In the genomic region with DNA sequence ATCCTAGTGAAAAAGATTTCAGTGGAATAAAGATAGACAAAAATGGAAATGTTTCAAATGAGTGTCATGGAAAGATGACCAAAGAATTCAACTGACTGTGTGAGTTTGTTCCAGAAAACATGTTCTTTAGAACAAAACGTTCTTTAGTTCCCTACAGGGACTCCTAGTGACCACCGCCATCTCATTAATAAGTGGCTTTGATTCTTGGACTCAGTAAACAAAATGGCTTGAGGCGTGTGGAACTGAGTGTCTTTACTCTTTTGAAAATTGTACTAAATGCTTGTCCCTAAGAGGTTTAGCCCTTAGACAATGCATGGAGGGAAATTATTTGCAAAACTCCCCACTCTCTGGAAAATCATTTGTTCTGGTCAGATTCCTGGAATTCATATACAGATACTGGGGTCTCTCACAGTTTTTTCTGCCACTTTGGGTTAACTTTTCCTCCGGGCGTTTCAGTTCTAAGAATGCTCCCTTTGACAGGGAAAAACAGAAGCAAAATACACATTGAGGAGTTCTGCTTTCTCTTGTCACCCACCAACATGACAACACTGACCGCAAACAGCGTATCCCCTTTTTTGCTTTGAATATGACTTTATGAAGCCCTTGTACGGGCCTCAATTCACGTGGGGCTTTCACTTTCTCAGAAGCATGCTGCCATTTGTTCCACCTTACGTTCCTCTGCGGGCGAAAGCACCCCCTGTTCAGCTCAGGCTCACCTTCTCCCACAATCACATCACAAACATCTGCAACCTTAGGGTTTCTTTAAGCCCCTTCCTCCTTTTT, we compare ENCODE assay signal across 8 cellular contexts. TPM values are rescaled to one million over a fixed set of nuclear protein-coding genes. Genes with fewer than 3 reads are reported as not detected.
DNase-seq lines count a peak whose midpoint lies in the region; ATAC-seq and TF ChIP-seq lines count a peak whose summit lies in the region.

No MANE protein-coding gene starts in this region.

- peak; percentile 61 for ATAC-seq in GM18498 (IDR thresholded peaks at IDR 0.05; ENCODE audit: unreplicated experiment)
- ATAC-seq in activated naive CD8-positive, alpha-beta T cell treated with anti-CD3 and anti-CD28 coated beads, Interleukin-2, amount 50 U/mL, for 24 hours, result peak; percentile 81
- ATAC-seq in sciatic nerve, result peak; percentile 80
- no peak for ATAC-seq in HG03039 (IDR thresholded peaks at IDR 0.05; ENCODE audit: unreplicated experiment)

- H3K4me1 ChIP-seq in osteoblast (ENCODE audit: insufficient read depth, low read length), result peaks cover 5% of the 10 kb centered on the region

- H3K9me3 Mint-ChIP-seq in IgD-negative memory B cell (no peaks in the 10 kb centered on the region), chondrocyte (ENCODE audit: low read depth) (no peaks in the 10 kb centered on the region)
- no peaks in the 10 kb centered on the region for H3K9me3 Mint-ChIP-seq in activated naive CD8-positive, alpha-beta T cell treated with anti-CD3 and anti-CD28 coated beads, Interleukin-2, amount 50 U/mL, for 24 hours

- no peaks in the 10 kb centered on the region for H3K9me3 ChIP-seq in osteoblast (ENCODE audit: low read depth, low read length)

- TF ChIP-seq CTCF in chondrocyte (IDR thresholded peaks at IDR 0.05), result no peak
- TF ChIP-seq CTCF in osteoblast (IDR thresholded peaks at IDR 0.05; ENCODE audit: extremely low read depth, low read depth, low read length), result no peak

- peak overlapping the region; percentile 36 to 92 (median 78) for H3K4me3 Mint-ChIP-seq in IgD-negative memory B cell
- H3K4me3 Mint-ChIP-seq in activated naive CD8-positive, alpha-beta T cell treated with anti-CD3 and anti-CD28 coated beads, Interleukin-2, amount 50 U/mL, for 24 hours, result peak overlapping the region; percentile 68
- no peak overlapping the region for H3K4me3 Mint-ChIP-seq in chondrocyte (ENCODE audit: unreplicated experiment)

- H3K27me3 ChIP-seq in osteoblast (ENCODE audit: insufficient read depth, low read length), result peaks cover 12% of the 10 kb centered on the region

- no peak overlapping the region for H3K27ac ChIP-seq in osteoblast (ENCODE audit: low read depth, low read length)

- peak; percentile 59 for DNase-seq in activated naive CD8-positive, alpha-beta T cell treated with anti-CD3 and anti-CD28 coated beads, Interleukin-2, amount 50 U/mL, for 24 hours
- DNase-seq in sciatic nerve (ENCODE audit: low spot score) (no peak), NCI-H2081 (lab: John Stamatoyannopoulos, UW) (no peak), chondrocyte (ENCODE audit: low spot score) (no peak), osteoblast (ENCODE audit: insufficient read length, low spot score, missing footprints) (no peak)

- no peak overlapping the region for H2AFZ ChIP-seq in osteoblast (ENCODE audit: low read length)

- H3K27me3 Mint-ChIP-seq in IgD-negative memory B cell (peaks cover 4% of the 10 kb centered on the region), chondrocyte (ENCODE audit: low read depth) (peaks cover 9% of the 10 kb centered on the region)
- H3K27me3 Mint-ChIP-seq in activated naive CD8-positive, alpha-beta T cell treated with anti-CD3 and anti-CD28 coated beads, Interleukin-2, amount 50 U/mL, for 24 hours, result no peaks in the 10 kb centered on the region

- H3K4me2 ChIP-seq in osteoblast (ENCODE audit: insufficient read depth, low read length), result no peak overlapping the region

- no peaks in the 10 kb centered on the region for H3K79me2 ChIP-seq in osteoblast (ENCODE audit: insufficient read depth, low read length)

- H3K4me1 Mint-ChIP-seq in IgD-negative memory B cell (peaks cover 13 to 16% (median 14%) of the 10 kb centered on the region in 3 donors), chondrocyte (ENCODE audit: low read depth) (peaks cover 5% of the 10 kb centered on the region)
- peaks cover 57% of the 10 kb centered on the region for H3K4me1 Mint-ChIP-seq in activated naive CD8-positive, alpha-beta T cell treated with anti-CD3 and anti-CD28 coated beads, Interleukin-2, amount 50 U/mL, for 24 hours

- no peaks in the 10 kb centered on the region for H4K20me1 ChIP-seq in osteoblast (ENCODE audit: insufficient read depth, low read length)

- no peaks in the 10 kb centered on the region for H3K36me3 ChIP-seq in osteoblast (ENCODE audit: insufficient read depth, low read length)

- H3K27ac Mint-ChIP-seq in IgD-negative memory B cell, result peak overlapping the region; percentile 43 to 87 (median 48)
- H3K27ac Mint-ChIP-seq in activated naive CD8-positive, alpha-beta T cell treated with anti-CD3 and anti-CD28 coated beads, Interleukin-2, amount 50 U/mL, for 24 hours, result peak overlapping the region; percentile 87
- H3K27ac Mint-ChIP-seq in chondrocyte (ENCODE audit: unreplicated experiment), result no peak overlapping the region

- intact Hi-C loops in sciatic nerve (cut with DNase I), result no loop called here

- no peak overlapping the region for H3K4me3 ChIP-seq in osteoblast (ENCODE audit: insufficient read depth, low read length)

- H3K36me3 Mint-ChIP-seq in IgD-negative memory B cell, result peaks cover 5% of the 10 kb centered on the region
- H3K36me3 Mint-ChIP-seq in activated naive CD8-positive, alpha-beta T cell treated with anti-CD3 and anti-CD28 coated beads, Interleukin-2, amount 50 U/mL, for 24 hours (ENCODE audit: low read depth), result no peaks in the 10 kb centered on the region
- H3K36me3 Mint-ChIP-seq in chondrocyte (ENCODE audit: low read depth), result no peaks in the 10 kb centered on the region

RNA-seq across cellular contexts. Expression of a gene that starts 15.3 kb away (rescaled TPM):
- polyA plus RNA-seq in IgD-negative memory B cell, result 18.9 TPM
- 10.0 TPM for total RNA-seq in sciatic nerve
- 0.38 to 0.50 TPM in 2 of 3 replicates, not detected in the other for total RNA-seq in chondrocyte
- 0.72 and 1.2 TPM in 2 replicates for total RNA-seq in osteoblast

RNA-seq across cellular contexts. Expression of a gene that starts 55.7 kb away (rescaled TPM):
- 1.8 TPM for polyA plus RNA-seq in IgD-negative memory B cell
- total RNA-seq in sciatic nerve (8.7 TPM), chondrocyte (9.8 to 10.0 TPM (median 9.9 TPM) in 3 replicates), osteoblast (8.0 TPM in 2 replicates)

RNA-seq across cellular contexts. Expression of a gene that starts 55.8 kb away (rescaled TPM):
- 16.2 TPM for polyA plus RNA-seq in IgD-negative memory B cell
- total RNA-seq in sciatic nerve, result 13.5 TPM
- total RNA-seq in chondrocyte, result 12.2 to 13.8 TPM (median 12.8 TPM) in 3 replicates
- 6.8 and 7.2 TPM in 2 replicates for total RNA-seq in osteoblast
